ENCODE assay signal across 1 cellular context in the genomic region with DNA sequence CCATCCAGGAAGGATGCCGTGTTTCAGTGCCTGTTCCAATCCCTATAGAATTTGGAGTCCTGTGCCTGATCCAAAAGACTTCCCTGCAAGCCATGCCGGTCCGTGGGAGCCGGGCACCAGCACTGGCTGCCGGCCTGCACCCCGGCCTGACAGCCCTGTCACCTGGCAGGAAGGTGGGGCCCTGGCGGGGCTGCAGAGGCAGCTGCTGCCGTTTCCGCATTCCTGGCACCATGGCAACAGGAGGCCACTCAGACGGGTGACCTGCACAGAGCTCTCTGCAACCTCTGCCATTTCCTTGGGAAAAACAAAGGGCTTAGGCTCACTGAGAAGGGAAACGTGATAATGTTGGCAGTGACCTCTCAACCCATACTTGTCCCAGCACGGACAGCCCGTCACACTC.
TF ChIP-seq lines count a peak whose summit lies in the region.

No MANE protein-coding gene starts in this region.

TF ChIP-seq in HCT116, 20 proteins besides CTCF, POLR2A, EP300 and RAD21 (continued from another document):
- TF ChIP-seq EGR1 (IDR thresholded peaks at IDR 0.05; ENCODE audit: low read depth) (no peak), EZH2phosphoT487 (IDR thresholded peaks at IDR 0.05; ENCODE audit: borderline replicate concordance) (no peak), ZNF274 (IDR thresholded peaks at IDR 0.05; ENCODE audit: low read depth, low read length) (no peak), SRF (IDR thresholded peaks at IDR 0.05; ENCODE audit: low read depth) (no peak), SIN3A (IDR thresholded peaks at IDR 0.05; ENCODE audit: low read depth) (peak; percentile 82)
- TF ChIP-seq, protein P1, sequence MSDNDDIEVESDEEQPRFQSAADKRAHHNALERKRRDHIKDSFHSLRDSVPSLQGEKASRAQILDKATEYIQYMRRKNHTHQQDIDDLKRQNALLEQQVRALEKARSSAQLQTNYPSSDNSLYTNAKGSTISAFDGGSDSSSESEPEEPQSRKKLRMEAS (IDR thresholded peaks at IDR 0.05), result no peak
- TF ChIP-seq, protein P2, sequence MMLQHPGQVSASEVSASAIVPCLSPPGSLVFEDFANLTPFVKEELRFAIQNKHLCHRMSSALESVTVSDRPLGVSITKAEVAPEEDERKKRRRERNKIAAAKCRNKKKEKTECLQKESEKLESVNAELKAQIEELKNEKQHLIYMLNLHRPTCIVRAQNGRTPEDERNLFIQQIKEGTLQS (IDR thresholded peaks at IDR 0.05), result no peak
- TF ChIP-seq, protein P3, sequence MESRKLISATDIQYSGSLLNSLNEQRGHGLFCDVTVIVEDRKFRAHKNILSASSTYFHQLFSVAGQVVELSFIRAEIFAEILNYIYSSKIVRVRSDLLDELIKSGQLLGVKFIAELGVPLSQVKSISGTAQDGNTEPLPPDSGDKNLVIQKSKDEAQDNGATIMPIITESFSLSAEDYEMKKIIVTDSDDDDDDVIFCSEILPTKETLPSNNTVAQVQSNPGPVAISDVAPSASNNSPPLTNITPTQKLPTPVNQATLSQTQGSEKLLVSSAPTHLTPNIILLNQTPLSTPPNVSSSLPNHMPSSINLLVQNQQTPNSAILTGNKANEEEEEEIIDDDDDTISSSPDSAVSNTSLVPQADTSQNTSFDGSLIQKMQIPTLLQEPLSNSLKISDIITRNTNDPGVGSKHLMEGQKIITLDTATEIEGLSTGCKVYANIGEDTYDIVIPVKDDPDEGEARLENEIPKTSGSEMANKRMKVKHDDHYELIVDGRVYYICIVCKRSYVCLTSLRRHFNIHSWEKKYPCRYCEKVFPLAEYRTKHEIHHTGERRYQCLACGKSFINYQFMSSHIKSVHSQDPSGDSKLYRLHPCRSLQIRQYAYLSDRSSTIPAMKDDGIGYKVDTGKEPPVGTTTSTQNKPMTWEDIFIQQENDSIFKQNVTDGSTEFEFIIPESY (IDR thresholded peaks at IDR 0.05; ENCODE audit: extremely low read depth, insufficient replicate concordance, low read length), result no peak
